In genomic region chr10:88880287-88881094, GRCh38 we compare ENCODE assay signal across 1 cellular context.
TF ChIP-seq lines count a peak whose summit lies in the region.

No MANE protein-coding gene starts in this region.

TF ChIP-seq in GM12878, 131 proteins besides CTCF, POLR2A, EP300 and RAD21 (continued from another document and continues in another):
- TF ChIP-seq CHD1 (IDR thresholded peaks at IDR 0.05; ENCODE audit: low read depth, low read length), result peak; percentile 80; the same call in 1 of the 2 replicates
- no peak for TF ChIP-seq KAT2A (conservative IDR thresholded peaks at IDR 0.05; ENCODE audit: control insufficient read depth, low read depth, low read length)
- 0 out of 2 replicates have a peak, but pooled peaks have one; percentile 53 for TF ChIP-seq SMARCA5 (IDR thresholded peaks at IDR 0.05)
- no peak for TF ChIP-seq IRF5 (IDR thresholded peaks at IDR 0.05; ENCODE audit: borderline replicate concordance)
- TF ChIP-seq YY1 (IDR thresholded peaks at IDR 0.05; ENCODE audit: low read depth, low read length), result peak; percentile 51
- TF ChIP-seq ZBTB4 (CRISPR knock-in tag; IDR thresholded peaks at IDR 0.05), result no peak
- peak; percentile 72; the same call in 1 of the 2 replicates for TF ChIP-seq SPI1 (IDR thresholded peaks at IDR 0.05; ENCODE audit: borderline replicate concordance, insufficient read depth, low read depth, low read length)
- no peak for TF ChIP-seq SUZ12 (IDR thresholded peaks at IDR 0.05; ENCODE audit: unreplicated experiment)
- no peak; the same call in 1 of the 2 replicates for TF ChIP-seq ZNF207 (IDR thresholded peaks at IDR 0.05; ENCODE audit: borderline replicate concordance)
- TF ChIP-seq BACH1 (IDR thresholded peaks at IDR 0.05; ENCODE audit: borderline replicate concordance), result peak; percentile 80
- TF ChIP-seq EED (IDR thresholded peaks at IDR 0.05; ENCODE audit: low read depth), result no peak
- no peak for TF ChIP-seq USF2 (IDR thresholded peaks at IDR 0.05; ENCODE audit: borderline replicate concordance, low read depth, low read length)
- no peak for TF ChIP-seq ESRRA (IDR thresholded peaks at IDR 0.05; ENCODE audit: low read length)
- TF ChIP-seq PML (IDR thresholded peaks at IDR 0.05; ENCODE audit: low read length), result peak; percentile 86
- no peak; the same call in 1 of the 2 replicates for TF ChIP-seq ASH2L (IDR thresholded peaks at IDR 0.05; ENCODE audit: borderline replicate concordance, low read depth)
- TF ChIP-seq ETV6 (conservative IDR thresholded peaks at IDR 0.05 in 1 of 2, IDR thresholded peaks at IDR 0.05 in 1 of 2; ENCODE audit: borderline replicate concordance in 1 of 2, low read depth in 1 of 2), result peak in 1 of 2 experiments; percentile 93; a peak in 2 of 4 replicates
- 0 out of 2 replicates have a peak, but pooled peaks have one; percentile 4 for TF ChIP-seq PAX5 (IDR thresholded peaks at IDR 0.05; ENCODE audit: borderline replicate concordance, low read depth, low read length)
- no peak for TF ChIP-seq FOS (IDR thresholded peaks at IDR 0.05; ENCODE audit: borderline replicate concordance, extremely low read depth, insufficient read length)
- no peak for TF ChIP-seq ZZZ3 (IDR thresholded peaks at IDR 0.05; ENCODE audit: control insufficient read depth, insufficient read length, low read depth)
- 0 out of 2 replicates have a peak, but pooled peaks have one; percentile 46 for TF ChIP-seq TAF1 (IDR thresholded peaks at IDR 0.05; ENCODE audit: borderline replicate concordance, low read depth, low read length)
- peak; percentile 58; the same call in 1 of the 2 replicates for TF ChIP-seq RB1 (IDR thresholded peaks at IDR 0.05; ENCODE audit: borderline replicate concordance)
- peak; percentile 9 for TF ChIP-seq RELA (IDR thresholded peaks at IDR 0.05; ENCODE audit: borderline replicate concordance, partially characterized antibody)
- no peak for TF ChIP-seq YBX1 (IDR thresholded peaks at IDR 0.05)
- TF ChIP-seq DPF2 (IDR thresholded peaks at IDR 0.05), result peak; percentile 87
- peak; percentile 91 for TF ChIP-seq NKRF (conservative IDR thresholded peaks at IDR 0.05)
- peak; percentile 61 for TF ChIP-seq ATF7 (IDR thresholded peaks at IDR 0.05; ENCODE audit: low read depth)
- TF ChIP-seq BRCA1 (IDR thresholded peaks at IDR 0.05; ENCODE audit: low read depth, low read length), result no peak
- TF ChIP-seq MAX (IDR thresholded peaks at IDR 0.05; ENCODE audit: low read depth, low read length), result peak; percentile 86
- peak; percentile 27; the same call in 1 of the 2 replicates for TF ChIP-seq HCFC1 (IDR thresholded peaks at IDR 0.05; ENCODE audit: low read length)
- peak; percentile 84 for TF ChIP-seq POLR2AphosphoS5 (IDR thresholded peaks at IDR 0.05; ENCODE audit: low read length)
- TF ChIP-seq MEF2A (IDR thresholded peaks at IDR 0.05; ENCODE audit: insufficient read depth, low read depth, low read length), result no peak
- peak; percentile 68 for TF ChIP-seq PBX3 (IDR thresholded peaks at IDR 0.05; ENCODE audit: insufficient replicate concordance, low read depth, low read length)
- TF ChIP-seq TCF3 (IDR thresholded peaks at IDR 0.05; ENCODE audit: borderline replicate concordance, insufficient read depth, low read depth, low read length), result no peak; the same call in 1 of the 2 replicates
- TF ChIP-seq CREM (IDR thresholded peaks at IDR 0.05; ENCODE audit: low read depth), result peak; percentile 24
- TF ChIP-seq IRF4 (IDR thresholded peaks at IDR 0.05; ENCODE audit: low read depth, low read length), result peak; percentile 18; the same call in 1 of the 2 replicates
- TF ChIP-seq ZBED1 (IDR thresholded peaks at IDR 0.05; ENCODE audit: borderline replicate concordance), result no peak
- no peak for TF ChIP-seq STAT3 (IDR thresholded peaks at IDR 0.05; ENCODE audit: low read depth, low read length)
- peak; percentile 75 to 87 for TF ChIP-seq BHLHE40 (IDR thresholded peaks at IDR 0.05; ENCODE audit: borderline replicate concordance in 1 of 2, low read depth in 2 of 2, low read length in 1 of 2)
- TF ChIP-seq SREBF2 (IDR thresholded peaks at IDR 0.05; ENCODE audit: low read length), result no peak
- 0 out of 3 replicates have a peak, but pooled peaks of 1 of the 2 experiments have one; percentile 28 for TF ChIP-seq EGR1 (IDR thresholded peaks at IDR 0.05; ENCODE audit: borderline replicate concordance in 1 of 2, low read depth in 2 of 2, low read length in 2 of 2)
- peak; percentile 98 for TF ChIP-seq GATAD2B (conservative IDR thresholded peaks at IDR 0.05; ENCODE audit: low read depth)
- TF ChIP-seq TCF7 (IDR thresholded peaks at IDR 0.05; ENCODE audit: borderline replicate concordance), result no peak
- TF ChIP-seq NBN (IDR thresholded peaks at IDR 0.05), result no peak; the same call in none of the 2 replicates
- TF ChIP-seq ZBTB40 (IDR thresholded peaks at IDR 0.05; ENCODE audit: borderline replicate concordance), result 0 out of 2 replicates have a peak, but pooled peaks have one; percentile 18
- no peak for TF ChIP-seq CUX1 (IDR thresholded peaks at IDR 0.05; ENCODE audit: insufficient replicate concordance, low read depth, low read length)
- no peak for TF ChIP-seq CBFB (IDR thresholded peaks at IDR 0.05; ENCODE audit: low read depth)
